11 cellular contexts compared by ENCODE assay signal in genomic region chr15:52710050-52710709, GRCh38. TPM values are rescaled to one million over a fixed set of nuclear protein-coding genes. Genes with fewer than 3 reads are reported as not detected.
DNase-seq lines count a peak whose midpoint lies in the region; ATAC-seq and TF ChIP-seq lines count a peak whose summit lies in the region.
"Had no signal": no experiment of that assay in that cellular context is flagged by ENCODE, and none has a peak within 500 bp of the region (broad histone marks: within the 10 kb centered on the region; RNA-seq: fewer than 3 reads in every experiment).

No MANE protein-coding gene starts in this region.

- ATAC-seq in HG02870 (IDR thresholded peaks at IDR 0.05; ENCODE audit: unreplicated experiment): peak; percentile 46
- ATAC-seq in stimulated activated memory B cell treated with anti-CD40 and anti-IgM and Interleukin-4, amounts not matched to agents 10 μg/mL and 1 μg/mL and 100 μg/mL, for 72 hours: peak; percentile 69
- ATAC-seq in HG03520 (IDR thresholded peaks at IDR 0.05; ENCODE audit: unreplicated experiment): no peak

- TF ChIP-seq CTCF in OCI-LY1 (IDR thresholded peaks at IDR 0.05; ENCODE audit: low read length): no peak

- H4K20me1 ChIP-seq in OCI-LY1 (ENCODE audit: insufficient read depth, low read length): no peaks in the 10 kb centered on the region

- peaks cover 39% of the 10 kb centered on the region for H3K4me1 ChIP-seq in OCI-LY1 (ENCODE audit: insufficient read depth, low read length, severe bottlenecking)

- no peaks in the 10 kb centered on the region for H3F3A ChIP-seq in OCI-LY1 (ENCODE audit: insufficient read depth, low read length)

- H3K27ac ChIP-seq in OCI-LY1 (ENCODE audit: low read depth, low read length, poor library complexity, severe bottlenecking): peak overlapping the region; percentile 85

- DNase-seq in activated CD4-positive, alpha-beta memory T cell treated with anti-CD3 and anti-CD28 coated beads for 36 hours: peak; percentile 17
- no peak for DNase-seq in activated CD4-positive, alpha-beta memory T cell treated with anti-CD3 and anti-CD28 coated beads, Interleukin-2, amount 10 ng/mL, durations not matched to agents 7 days and 5 days
- no peak for DNase-seq in posterior vena cava (ENCODE audit: low spot score)
- DNase-seq in cerebellum (ENCODE audit: low spot score): no peak
- DNase-seq: aorta, NCI-H187 treated with DMSO at 0.1 percent for 48 hours, T-helper 9 cell had no signal

- H3K79me2 ChIP-seq in OCI-LY1 (ENCODE audit: insufficient read depth, low read length): peaks cover 35% of the 10 kb centered on the region

- H3K4me3 ChIP-seq in OCI-LY1 (ENCODE audit: low read depth, low read length, poor library complexity, severe bottlenecking): peak overlapping the region; percentile 70

- no peaks in the 10 kb centered on the region for H3K36me3 ChIP-seq in OCI-LY1 (ENCODE audit: insufficient read depth, low read length)

- CTCF ChIA-PET in activated CD4-positive, alpha-beta memory T cell treated with anti-CD3 and anti-CD28 coated beads for 36 hours (lab: Charles Lee): interaction anchor here (0.6 to 1.8 kb wide), 4 partner anchors 18 to 369 kb away, joined by 3 to 5 read pairs (median 3); no protein-coding TSS in a partner anchor
- CTCF ChIA-PET in activated CD4-positive, alpha-beta memory T cell treated with anti-CD3 and anti-CD28 coated beads, Interleukin-2, amount 10 ng/mL, durations not matched to agents 7 days and 5 days (lab: Charles Lee): no interaction called here

- H3K9ac ChIP-seq in OCI-LY1 (ENCODE audit: low read length): peak overlapping the region; percentile 35

- H3K9me2 ChIP-seq in OCI-LY1 (ENCODE audit: low read depth, low read length): no peaks in the 10 kb centered on the region

- H3K9me3 ChIP-seq in OCI-LY1 (ENCODE audit: low read length): no peaks in the 10 kb centered on the region

- no peaks in the 10 kb centered on the region for H3K9me3 Mint-ChIP-seq in activated CD4-positive, alpha-beta memory T cell treated with anti-CD3 and anti-CD28 coated beads for 36 hours
- no peaks in the 10 kb centered on the region for H3K9me3 Mint-ChIP-seq in activated CD4-positive, alpha-beta memory T cell treated with anti-CD3 and anti-CD28 coated beads, Interleukin-2, amount 10 ng/mL, durations not matched to agents 7 days and 5 days
- H3K9me3 Mint-ChIP-seq in stimulated activated memory B cell treated with anti-CD40 and anti-IgM and Interleukin-4, amounts not matched to agents 10 μg/mL and 1 μg/mL and 100 μg/mL, for 72 hours: no peaks in the 10 kb centered on the region

- H3K4me2 ChIP-seq in OCI-LY1 (ENCODE audit: low read length): peak overlapping the region; percentile 94; the same call in 1 of the 2 replicates

- intact Hi-C loops in activated CD4-positive, alpha-beta memory T cell treated with anti-CD3 and anti-CD28 coated beads for 36 hours (cut with micrococcal nuclease): loop anchor here (2.0 kb wide), 1 partner anchor 31 kb away; the partner anchor contains the start of gene ATOSA
- intact Hi-C loops in posterior vena cava (cut with DNase I): no loop called here

- H3K27me3 ChIP-seq in OCI-LY1 (ENCODE audit: insufficient read depth, low read length): no peaks in the 10 kb centered on the region

- peaks cover 10% of the 10 kb centered on the region for H3K4me1 Mint-ChIP-seq in activated CD4-positive, alpha-beta memory T cell treated with anti-CD3 and anti-CD28 coated beads for 36 hours (ENCODE audit: low read depth)
- H3K4me1 Mint-ChIP-seq in activated CD4-positive, alpha-beta memory T cell treated with anti-CD3 and anti-CD28 coated beads, Interleukin-2, amount 10 ng/mL, durations not matched to agents 7 days and 5 days: peaks cover 5% of the 10 kb centered on the region
- peaks cover 58% of the 10 kb centered on the region for H3K4me1 Mint-ChIP-seq in stimulated activated memory B cell treated with anti-CD40 and anti-IgM and Interleukin-4, amounts not matched to agents 10 μg/mL and 1 μg/mL and 100 μg/mL, for 72 hours

- H3K27ac Mint-ChIP-seq in activated CD4-positive, alpha-beta memory T cell treated with anti-CD3 and anti-CD28 coated beads for 36 hours: peak overlapping the region; percentile 46
- no peak overlapping the region for H3K27ac Mint-ChIP-seq in activated CD4-positive, alpha-beta memory T cell treated with anti-CD3 and anti-CD28 coated beads, Interleukin-2, amount 10 ng/mL, durations not matched to agents 7 days and 5 days
- peak overlapping the region; percentile 85 for H3K27ac Mint-ChIP-seq in stimulated activated memory B cell treated with anti-CD40 and anti-IgM and Interleukin-4, amounts not matched to agents 10 μg/mL and 1 μg/mL and 100 μg/mL, for 72 hours

- no peaks in the 10 kb centered on the region for H3K27me3 Mint-ChIP-seq in activated CD4-positive, alpha-beta memory T cell treated with anti-CD3 and anti-CD28 coated beads for 36 hours
- no peaks in the 10 kb centered on the region for H3K27me3 Mint-ChIP-seq in activated CD4-positive, alpha-beta memory T cell treated with anti-CD3 and anti-CD28 coated beads, Interleukin-2, amount 10 ng/mL, durations not matched to agents 7 days and 5 days
- no peaks in the 10 kb centered on the region for H3K27me3 Mint-ChIP-seq in stimulated activated memory B cell treated with anti-CD40 and anti-IgM and Interleukin-4, amounts not matched to agents 10 μg/mL and 1 μg/mL and 100 μg/mL, for 72 hours

- no peaks in the 10 kb centered on the region for H3K36me3 Mint-ChIP-seq in activated CD4-positive, alpha-beta memory T cell treated with anti-CD3 and anti-CD28 coated beads for 36 hours
- H3K36me3 Mint-ChIP-seq in activated CD4-positive, alpha-beta memory T cell treated with anti-CD3 and anti-CD28 coated beads, Interleukin-2, amount 10 ng/mL, durations not matched to agents 7 days and 5 days (ENCODE audit: low read depth): no peaks in the 10 kb centered on the region
- no peaks in the 10 kb centered on the region for H3K36me3 Mint-ChIP-seq in stimulated activated memory B cell treated with anti-CD40 and anti-IgM and Interleukin-4, amounts not matched to agents 10 μg/mL and 1 μg/mL and 100 μg/mL, for 72 hours

- no peak overlapping the region for H3K4me3 Mint-ChIP-seq in activated CD4-positive, alpha-beta memory T cell treated with anti-CD3 and anti-CD28 coated beads for 36 hours
- no peak overlapping the region for H3K4me3 Mint-ChIP-seq in activated CD4-positive, alpha-beta memory T cell treated with anti-CD3 and anti-CD28 coated beads, Interleukin-2, amount 10 ng/mL, durations not matched to agents 7 days and 5 days
- peak overlapping the region; percentile 26 for H3K4me3 Mint-ChIP-seq in stimulated activated memory B cell treated with anti-CD40 and anti-IgM and Interleukin-4, amounts not matched to agents 10 μg/mL and 1 μg/mL and 100 μg/mL, for 72 hours

- H2AFZ ChIP-seq in OCI-LY1 (ENCODE audit: low read length): no peak overlapping the region

- POLR2A ChIA-PET in activated CD4-positive, alpha-beta memory T cell treated with anti-CD3 and anti-CD28 coated beads for 36 hours (lab: Charles Lee): interaction anchor here (1.0 kb wide), 1 partner anchor 28 kb away, joined by 4 read pairs; no protein-coding TSS in a partner anchor
- POLR2A ChIA-PET in activated CD4-positive, alpha-beta memory T cell treated with anti-CD3 and anti-CD28 coated beads, Interleukin-2, amount 10 ng/mL, durations not matched to agents 7 days and 5 days (lab: Charles Lee): no interaction called here

RNA-seq across cellular contexts. Expression of gene ATOSA, which starts 31.0 kb away (rescaled TPM):
- total RNA-seq in activated CD4-positive, alpha-beta memory T cell treated with anti-CD3 and anti-CD28 coated beads for 36 hours: 10 to 100 TPM; 18.2 to 19.3 TPM
- total RNA-seq in activated CD4-positive, alpha-beta memory T cell treated with anti-CD3 and anti-CD28 coated beads, Interleukin-2, amount 10 ng/mL, durations not matched to agents 7 days and 5 days: 10 to 100 TPM; 44.9 to 46.6 TPM
- 10 to 100 TPM; 32.6 to 36.1 TPM for total RNA-seq in posterior vena cava
- total RNA-seq in cerebellum: 65.0 TPM
